Comparison of ENCODE assay signal across 26 cellular contexts in the genomic region with DNA sequence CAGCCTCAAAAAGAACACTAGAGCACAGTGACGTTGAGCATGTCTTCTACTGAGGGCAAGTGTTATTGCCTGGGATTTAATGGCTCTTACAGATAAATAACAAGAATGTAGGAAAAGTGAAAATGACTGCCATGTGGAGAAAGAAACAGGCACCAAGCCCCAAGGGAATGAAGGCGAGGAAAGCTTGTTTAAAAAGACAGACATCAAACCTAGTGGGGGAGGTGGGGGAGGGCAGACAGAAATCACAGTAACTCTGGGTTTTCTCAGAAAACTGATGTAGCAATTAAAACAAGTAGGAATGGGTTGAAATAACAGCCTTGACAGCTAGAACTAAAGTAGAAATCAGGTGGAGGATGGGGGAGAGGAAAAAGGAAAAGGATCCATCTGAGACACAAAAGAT. TPM values are rescaled to one million over a fixed set of nuclear protein-coding genes. Genes with fewer than 3 reads are reported as not detected.
"Had no signal": no experiment of that assay in that cellular context is flagged by ENCODE, and none has a peak within 500 bp of the region (broad histone marks: within the 10 kb centered on the region; RNA-seq: fewer than 3 reads in every experiment).

No MANE protein-coding gene starts in this region.

- H3K27ac ChIP-seq: coronary artery, esophagus squamous epithelium, lower lobe of right lung, neural progenitor cell, parathyroid adenoma, right atrium auricular region, testis, tibial artery, upper lobe of left lung had no signal

- H2AFZ ChIP-seq: neural progenitor cell, parathyroid adenoma had no signal

- H3K4me3 Mint-ChIP-seq: effector memory CD8-positive, alpha-beta T cell; natural killer cell; neural progenitor cell; stimulated activated memory B cell treated with anti-CD40 and anti-IgM and Interleukin-4, amounts not matched to agents 10 μg/mL and 1 μg/mL and 100 μg/mL, for 72 hours had no signal

- H3K27ac Mint-ChIP-seq: effector memory CD8-positive, alpha-beta T cell; natural killer cell; neural progenitor cell; progenitor cell of endocrine pancreas; stimulated activated memory B cell treated with anti-CD40 and anti-IgM and Interleukin-4, amounts not matched to agents 10 μg/mL and 1 μg/mL and 100 μg/mL, for 72 hours had no signal

- H3K36me3 ChIP-seq: esophagus squamous epithelium, lower lobe of right lung, neural progenitor cell, right atrium auricular region, tibial artery, upper lobe of left lung had no signal

- H3K36me3 Mint-ChIP-seq: natural killer cell, neural progenitor cell had no signal

- H3K9ac ChIP-seq: neural progenitor cell, parathyroid adenoma had no signal

- H3K4me3 ChIP-seq: coronary artery, esophagus squamous epithelium, lower lobe of right lung, neural progenitor cell, right atrium auricular region, testis, tibial artery, upper lobe of left lung had no signal

- H3K4me2 ChIP-seq: neural progenitor cell had no signal

- H3K4me1 ChIP-seq: esophagus squamous epithelium, lower lobe of right lung, neural progenitor cell, parathyroid adenoma, testis, tibial artery, upper lobe of left lung had no signal

- DNase-seq: dermis blood vessel endothelial cell; effector memory CD8-positive, alpha-beta T cell; erythroblast; esophagus squamous epithelium; foreskin melanocyte; left ventricle myocardium superior; lower lobe of right lung; natural killer cell; stimulated activated CD4-positive, alpha-beta T cell treated with anti-CD3 and anti-CD28 coated beads, Interleukin-4, amount 100 ng/mL, for 4 hours; stimulated activated naive CD8-positive, alpha-beta T cell treated with anti-CD3 and anti-CD28 coated beads, Interleukin-15, Interleukin-2, amounts not matched to agents 100 U/mL and 50 U/mL, for 24 hours; substantia nigra; testis; tibial artery; upper lobe of left lung had no signal

- H3K4me1 Mint-ChIP-seq: natural killer cell; neural progenitor cell; stimulated activated memory B cell treated with anti-CD40 and anti-IgM and Interleukin-4, amounts not matched to agents 10 μg/mL and 1 μg/mL and 100 μg/mL, for 72 hours had no signal

- H3K79me2 ChIP-seq: parathyroid adenoma had no signal

- H3K9me3 ChIP-seq: testis had no signal

- H3K9me3 Mint-ChIP-seq: natural killer cell had no signal

- H3K27me3 ChIP-seq: neural progenitor cell, right atrium auricular region, testis, upper lobe of left lung had no signal

RNA-seq across cellular contexts. Expression of gene LYZL4, which starts 18.4 kb away (rescaled TPM):
- total RNA-seq: dermis blood vessel endothelial cell, esophagus squamous epithelium, left ventricle myocardium superior, lower lobe of right lung, mesenteric fat pad, mononuclear cell, natural killer cell, osteoblast, progenitor cell of endocrine pancreas, right atrium auricular region, sciatic nerve, skeletal muscle tissue, upper lobe of left lung had no signal
- polyA plus RNA-seq: keratinocyte had no signal
